Comparison of ENCODE assay signal across 21 cellular contexts in the genomic region with DNA sequence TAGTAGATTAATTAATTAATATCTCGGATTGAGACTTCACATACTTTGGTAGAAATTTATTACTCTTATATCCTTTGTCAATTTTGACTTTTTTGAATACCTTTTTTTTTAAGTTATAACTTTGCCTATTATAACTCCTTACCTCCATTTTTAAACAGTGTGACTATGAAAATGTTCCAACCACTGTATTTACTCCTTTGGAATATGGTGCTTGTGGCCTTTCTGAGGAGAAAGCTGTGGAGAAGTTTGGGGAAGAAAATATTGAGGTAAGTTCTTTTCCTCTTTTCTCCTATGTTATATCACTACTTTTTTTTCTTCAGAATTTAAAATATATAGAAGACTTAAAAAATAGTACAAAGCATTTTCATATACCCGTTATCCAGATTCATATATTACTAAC.
"Had no signal": no experiment of that assay in that cellular context is flagged by ENCODE, and none has a peak within 500 bp of the region (broad histone marks: within the 10 kb centered on the region; RNA-seq: fewer than 3 reads in every experiment).

No MANE protein-coding gene starts in this region.

- H3K4me3 ChIP-seq: hepatocyte, left ventricle myocardium inferior, lung, right atrium auricular region, right lobe of liver, stomach, testis, thyroid gland, transverse colon, upper lobe of left lung, vagina had no signal

- H2AFZ ChIP-seq: hepatocyte, parathyroid adenoma had no signal

- H3K27ac ChIP-seq: hepatocyte, left ventricle myocardium inferior, parathyroid adenoma, right atrium auricular region, right lobe of liver, stomach, testis, thyroid gland, transverse colon, upper lobe of left lung, vagina had no signal

- H3K9me3 ChIP-seq: left ventricle myocardium inferior, right atrium auricular region, right lobe of liver, stomach, testis, thyroid gland, transverse colon, upper lobe of left lung, vagina had no signal

- H3K27me3 ChIP-seq: hepatocyte, right atrium auricular region, right lobe of liver, stomach, testis, thyroid gland, transverse colon, upper lobe of left lung, vagina had no signal

- H3K9ac ChIP-seq: parathyroid adenoma had no signal

- ATAC-seq: naive thymus-derived CD8-positive, alpha-beta T cell; right lobe of liver; stimulated activated naive B cell treated with anti-CD40 and anti-IgM and Interleukin-4, amounts not matched to agents 10 μg/mL and 1 μg/mL and 100 μg/mL, for 72 hours; stimulated activated naive CD8-positive, alpha-beta T cell treated with anti-CD3 and anti-CD28 coated beads, Interleukin-15, Interleukin-2, amounts not matched to agents 100 U/mL and 50 U/mL, for 24 hours had no signal

- H3K4me2 ChIP-seq: hepatocyte had no signal

- H3K79me2 ChIP-seq: hepatocyte, parathyroid adenoma had no signal

- DNase-seq: islet precursor cell; left ventricle myocardium inferior; naive thymus-derived CD8-positive, alpha-beta T cell; nucleus accumbens; right lobe of liver; stimulated activated CD4-positive, alpha-beta T cell treated with anti-CD3 and anti-CD28 coated beads, Interleukin-12 subunit alpha, Interleukin-12 subunit beta, amount 100 ng/mL, for 4 hours; stimulated activated CD4-positive, alpha-beta T cell treated with anti-CD3 and anti-CD28 coated beads, Interleukin-15, amount 100 ng/mL, for 24 hours; stimulated activated CD4-positive, alpha-beta T cell treated with anti-CD3 and anti-CD28 coated beads, Interleukin-2, amount 100 ng/mL, for 24 hours; stimulated activated CD4-positive, alpha-beta T cell treated with anti-CD3 and anti-CD28 coated beads, Interleukin-4, amount 100 ng/mL, for 1 hour; stimulated activated naive B cell treated with anti-CD40 and anti-IgM and Interleukin-4, amounts not matched to agents 10 μg/mL and 1 μg/mL and 100 μg/mL, for 72 hours; stimulated activated naive CD8-positive, alpha-beta T cell treated with anti-CD3 and anti-CD28 coated beads, Interleukin-15, Interleukin-2, amounts not matched to agents 100 U/mL and 50 U/mL, for 24 hours; stomach; testis; thyroid gland; transverse colon; upper lobe of left lung had no signal

- H3K4me1 ChIP-seq: left ventricle myocardium inferior, parathyroid adenoma, right atrium auricular region, right lobe of liver, stomach, testis, thyroid gland, transverse colon, upper lobe of left lung, vagina had no signal
